In the genomic region with DNA sequence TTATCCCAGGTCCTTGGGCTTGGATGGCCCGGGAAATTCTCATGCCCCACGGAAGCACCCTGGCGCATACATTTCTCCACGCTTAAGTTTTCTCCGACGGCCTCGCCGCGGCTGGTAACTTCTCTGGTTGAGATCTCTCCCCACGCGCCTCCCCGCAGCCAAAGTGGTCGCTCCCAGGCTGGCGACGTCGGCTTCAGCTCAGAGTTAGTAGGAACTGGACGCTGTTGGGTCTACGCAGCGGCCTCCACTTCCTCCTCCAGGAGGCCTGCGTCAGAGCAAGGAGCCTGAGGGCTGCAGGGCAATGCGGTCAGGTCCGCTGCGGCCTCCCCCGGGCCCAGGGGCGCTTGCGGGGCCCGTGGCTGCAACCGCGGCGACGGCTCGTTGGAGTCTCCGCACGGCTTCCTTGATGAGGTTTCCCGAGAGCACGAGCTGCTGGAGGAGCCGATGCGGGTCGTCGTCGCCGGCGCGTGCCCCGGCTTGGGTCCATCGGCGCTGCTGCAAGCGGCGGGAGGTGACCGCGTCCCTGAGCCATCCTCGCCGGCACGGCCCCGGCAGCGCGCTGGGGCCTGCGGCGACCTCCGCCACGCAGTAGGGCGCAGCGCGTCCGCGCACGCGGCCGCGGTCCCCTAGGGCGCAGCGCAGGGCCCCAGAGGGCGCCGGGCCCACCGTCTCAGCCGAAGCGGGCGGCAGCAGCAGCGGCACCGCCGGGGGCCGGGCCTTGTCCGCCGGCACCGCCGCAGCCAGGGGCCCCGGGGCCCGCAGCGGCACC, we compare ENCODE assay signal across 8 cellular contexts. TPM values are rescaled to one million over a fixed set of nuclear protein-coding genes. Genes with fewer than 3 reads are reported as not detected.
DNase-seq lines count a peak whose midpoint lies in the region; ATAC-seq and TF ChIP-seq lines count a peak whose summit lies in the region.

No MANE protein-coding gene starts in this region.

- TF ChIP-seq CTCF in AG04449 (IDR thresholded peaks at IDR 0.05; ENCODE audit: insufficient read depth, low read length, missing control alignments) (no peak), body of pancreas (IDR thresholded peaks at IDR 0.05) (no peak), spleen (IDR thresholded peaks at IDR 0.05 in 8 of 11, conservative IDR thresholded peaks at IDR 0.05 in 3 of 11) (peak in 1 of 11 experiments; percentile 12)

- no peaks in the 10 kb centered on the region for H3K36me3 ChIP-seq in body of pancreas (replicated peaks in 1 of 2; ENCODE audit: insufficient read depth in 1 of 2, low read depth in 2 of 2)
- H3K36me3 ChIP-seq in spleen = peaks cover 0 to 35% (median 7%) of the 10 kb centered on the region in 6 donors

- WGBS in body of pancreas, 2 donors = 0% methylated on average over 7 to 81 of the region's 89 CpGs
- 0 to 1% (median 1%) methylated on average over 23 to 89 of the region's 89 CpGs for WGBS in spleen, 5 donors

- CTCF ChIA-PET in AG04449 (lab: Yijun Ruan, JAX) = interaction anchor here (0.6 to 5.3 kb wide), 15 partner anchors 8 to 302 kb away, joined by 3 to 58 read pairs (median 6); a partner anchor contains a TSS

- H3K27ac ChIP-seq in body of pancreas (peak overlapping the region; percentile 82 to 99 (median 96)), spleen (peak overlapping the region; percentile 94 to 100 (median 98))

- H3K4me3 ChIP-seq in AG04449 (ENCODE audit: low read depth, low read length) (peak overlapping the region; percentile 75), body of pancreas (peak overlapping the region; percentile 67 to 73), spleen (peak overlapping the region; percentile 88 to 99 (median 96))

- no peak for DNase-seq in AG04449 (ENCODE audit: low read depth, low spot score)
- DNase-seq in SK-MEL-5 (ENCODE audit: low read depth, low spot score) = peak; percentile 38
- peak; percentile 54 to 71 (median 60) for DNase-seq in body of pancreas
- peak; percentile 69 for DNase-seq in iris pigment epithelial cell (ENCODE audit: low read depth)
- peak; percentile 93 for DNase-seq in spleen
- no peak for DNase-seq in T1000 (lab: John Stamatoyannopoulos, UW)

- H3K27me3 ChIP-seq in body of pancreas = no peaks in the 10 kb centered on the region
- H3K27me3 ChIP-seq in spleen (replicated peaks in 1 of 7) = no peaks in the 10 kb centered on the region

- in situ Hi-C loops in SK-MEL-5 (cut with HindIII; ENCODE audit: low pct_unique_long_range_greater_than_20kb, low sequenced_read_pairs) = no loop called here

- H3K9me3 ChIP-seq in body of pancreas (no peaks in the 10 kb centered on the region), spleen (no peaks in the 10 kb centered on the region)

- intact Hi-C loops in body of pancreas (cut with DNase I) = no loop called here
- intact Hi-C loops in spleen (cut with DNase I; ENCODE audit: low total_unique reads) = no loop called here

- peaks cover 68% of the 10 kb centered on the region for H3K4me1 ChIP-seq in body of pancreas
- peaks cover 19 to 77% (median 56%) of the 10 kb centered on the region in 6 donors for H3K4me1 ChIP-seq in spleen

- TF ChIP-seq POLR2A in body of pancreas (IDR thresholded peaks at IDR 0.05) = peak; percentile 26 to 62 (median 51)
- no peak for TF ChIP-seq POLR2A in spleen (IDR thresholded peaks at IDR 0.05)

- ATAC-seq in GM18520 (IDR thresholded peaks at IDR 0.05; ENCODE audit: unreplicated experiment) (peak; percentile 6), HG03097 (IDR thresholded peaks at IDR 0.05; ENCODE audit: low FRiP score, unreplicated experiment) (peak; percentile 20), body of pancreas (peak; percentile 25)

- POLR2A ChIA-PET in AG04449 (lab: Yijun Ruan, JAX) = interaction anchor here (0.6 to 1.6 kb wide), 3 partner anchors 11 to 60 kb away, joined by 3 to 8 read pairs (median 3); a partner anchor contains a TSS

RNA-seq across cellular contexts. Expression of a gene that starts 0.7 kb away (rescaled TPM):
- total RNA-seq in SK-MEL-5 (2014; rRNA removed; shearing (Covaris generic)) = 20.5 and 22.0 TPM in 2 replicates
- polyA plus RNA-seq in SK-MEL-5 (2015; cell fraction: cytosol; rRNA removed) = 16.6 and 17.3 TPM in 2 replicates
- polyA plus RNA-seq in SK-MEL-5 (2015; cell fraction: nucleus; rRNA removed) = 7.9 and 10.5 TPM in 2 replicates
- total RNA-seq in body of pancreas (10 to 100 TPM; 19.5 to 20.8 TPM), spleen (10 to 100 TPM; 28.3 to 75.6 (median 46.3) TPM)
- polyA plus RNA-seq in spleen = 10 to 100 TPM; 12.3 to 19.9 (median 14.3) TPM

RNA-seq across cellular contexts. Expression of a gene that starts 14.7 kb away (rescaled TPM):
- 1.2 and 1.7 TPM in 2 replicates for total RNA-seq in SK-MEL-5 (2014; rRNA removed; shearing (Covaris generic))
- polyA plus RNA-seq in SK-MEL-5 (2015; cell fraction: cytosol; rRNA removed) = 1.9 and 3.3 TPM in 2 replicates
- 2.8 and 3.6 TPM in 2 replicates for polyA plus RNA-seq in SK-MEL-5 (2015; cell fraction: nucleus; rRNA removed)
- total RNA-seq in body of pancreas (1 to 10 TPM; 3.0 to 6.5 TPM), spleen (10 to 100 TPM; 13.3 to 27.2 (median 21.5) TPM)
- polyA plus RNA-seq in spleen = 1 to 10 TPM; 6.0 to 7.8 (median 7.7) TPM

RNA-seq across cellular contexts. Expression of a gene that starts 41.3 kb away (rescaled TPM):
- 8.9 and 9.6 TPM in 2 replicates for total RNA-seq in SK-MEL-5 (2014; rRNA removed; shearing (Covaris generic))
- 8.5 and 9.7 TPM in 2 replicates for polyA plus RNA-seq in SK-MEL-5 (2015; cell fraction: cytosol; rRNA removed)
- 15.2 and 20.4 TPM in 2 replicates for polyA plus RNA-seq in SK-MEL-5 (2015; cell fraction: nucleus; rRNA removed)
- total RNA-seq in body of pancreas (1 to 10 TPM; 2.6 to 7.3 TPM), spleen (10 to 100 TPM; 17.5 to 35.3 (median 27.5) TPM)
- polyA plus RNA-seq in spleen = 1 to 10 TPM; 3.1 to 7.4 (median 5.1) TPM

Comparison
In these comparisons a context has a peak if more than half of its experiments do, and no peak if none do; other contexts are left out.
1. DNase-seq: peak in SK-MEL-5 (single experiment), body of pancreas (4 of 4), iris pigment epithelial cell (single experiment) and spleen (single experiment); none in AG04449 (single experiment) and T1000 (single experiment).
2. POLR2A ChIP-seq: peak in body of pancreas (3 of 3); none in spleen (0 of 3).
3. Peak in every context shown above with its lines, with median percentiles within 50 percentile points of each other: H3K4me3 ChIP-seq and ATAC-seq.